In genomic region chr18:80219488-80219887, GRCh38 we compare ENCODE assay signal across 2 cellular contexts. TPM values are rescaled to one million over a fixed set of nuclear protein-coding genes. Genes with fewer than 3 reads are reported as not detected.
"Had no signal": no experiment of that assay in that cellular context is flagged by ENCODE, and none has a peak within 500 bp of the region (broad histone marks: within the 10 kb centered on the region; RNA-seq: fewer than 3 reads in every experiment).

No MANE protein-coding gene starts in this region.

RNA-seq across cellular contexts. Expression of gene PARD6G, which starts 27.8 kb away (rescaled TPM):
- total RNA-seq: activated B cell treated with CpG ODN at 0.5 μM for 24 hours; activated CD4-positive, alpha-beta T cell treated with anti-CD3 and anti-CD28 coated beads for 36 hours had no signal
